In the genomic region with DNA sequence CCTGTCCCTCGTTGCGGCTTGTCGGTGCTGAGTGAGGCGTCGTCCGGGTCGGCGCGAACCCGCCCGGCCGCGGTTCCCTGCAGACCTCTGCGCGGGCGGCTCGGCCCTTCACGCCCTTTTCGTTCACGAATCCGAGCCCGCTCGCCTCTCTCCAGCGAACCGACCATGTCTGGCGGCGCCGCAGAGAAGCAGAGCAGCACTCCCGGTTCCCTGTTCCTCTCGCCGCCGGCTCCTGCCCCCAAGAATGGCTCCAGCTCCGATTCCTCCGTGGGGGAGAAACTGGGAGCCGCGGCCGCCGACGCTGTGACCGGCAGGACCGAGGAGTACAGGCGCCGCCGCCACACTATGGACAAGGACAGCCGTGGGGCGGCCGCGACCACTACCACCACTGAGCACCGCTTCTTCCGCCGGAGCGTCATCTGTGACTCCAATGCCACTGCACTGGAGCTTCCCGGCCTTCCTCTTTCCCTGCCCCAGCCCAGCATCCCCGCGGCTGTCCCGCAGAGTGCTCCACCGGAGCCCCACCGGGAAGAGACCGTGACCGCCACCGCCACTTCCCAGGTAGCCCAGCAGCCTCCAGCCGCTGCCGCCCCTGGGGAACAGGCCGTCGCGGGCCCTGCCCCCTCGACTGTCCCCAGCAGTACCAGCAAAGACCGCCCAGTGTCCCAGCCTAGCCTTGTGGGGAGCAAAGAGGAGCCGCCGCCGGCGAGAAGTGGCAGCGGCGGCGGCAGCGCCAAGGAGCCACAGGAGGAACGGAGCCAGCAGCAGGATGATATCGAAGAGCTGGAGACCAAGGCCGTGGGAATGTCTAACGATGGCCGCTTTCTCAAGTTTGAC, we compare ENCODE assay signal across 8 cellular contexts. TPM values are rescaled to one million over a fixed set of nuclear protein-coding genes. Genes with fewer than 3 reads are reported as not detected.
DNase-seq lines count a peak whose midpoint lies in the region; ATAC-seq and TF ChIP-seq lines count a peak whose summit lies in the region.

No MANE protein-coding gene starts in this region.

- no peak overlapping the region for H4K5ac ChIP-seq in IMR-90 (ENCODE audit: low read depth, low read length)

- peak overlapping the region; percentile 79 for H2BK5ac ChIP-seq in IMR-90 (ENCODE audit: low read depth, low read length, poor library complexity, severe bottlenecking)

- H3K23ac ChIP-seq in IMR-90 (ENCODE audit: low read depth, low read length) = peak overlapping the region; percentile 93

- no peaks in the 10 kb centered on the region for H3K27me3 Mint-ChIP-seq in mesothelial cell of epicardium (ENCODE audit: low read depth)

- H3K4me3 ChIP-seq in AG10803 (ENCODE audit: low read length) = peak overlapping the region; percentile 88
- peak overlapping the region; percentile 65 for H3K4me3 ChIP-seq in IMR-90 (ENCODE audit: insufficient read depth, low read depth, low read length)

- TSS peak; percentile 50 for BruUV-seq in IMR-90 (replicated peaks; lab: Mats Ljungman, UMichigan)

- no peak overlapping the region for H2BK120ac ChIP-seq in IMR-90 (ENCODE audit: low read depth, low read length)

- H2AK9ac ChIP-seq in IMR-90 (replicated peaks; ENCODE audit: low read depth, low read length, poor library complexity) = peak overlapping the region; percentile 87

- peak overlapping the region; percentile 72 for H3K27ac ChIP-seq in IMR-90 (ENCODE audit: insufficient read depth, low read length)

- ATAC-seq in IMR-90 (ENCODE audit: low read depth) (peak; percentile 0), GM19395 (IDR thresholded peaks at IDR 0.05; ENCODE audit: unreplicated experiment) (no peak)

- no peaks in the 10 kb centered on the region; the same call in 1 of the 2 replicates for H3K4me1 ChIP-seq in IMR-90 (ENCODE audit: control insufficient read depth, insufficient read depth, low read length)

- H3K27ac Mint-ChIP-seq in mesothelial cell of epicardium = peak overlapping the region; percentile 94

- TF ChIP-seq POLR2A in GM19193 (IDR thresholded peaks at IDR 0.05; ENCODE audit: extremely low read depth, insufficient read depth, insufficient read length) (peak; percentile 49), IMR-90 (IDR thresholded peaks at IDR 0.05; ENCODE audit: low read depth, low read length) (no peak)

- H4K91ac ChIP-seq in IMR-90 (ENCODE audit: insufficient read depth, low read depth, low read length) = no peak overlapping the region

- H3K4me1 Mint-ChIP-seq in mesothelial cell of epicardium = peaks cover 40% of the 10 kb centered on the region

- TF ChIP-seq CTCF in AG10803 (conservative IDR thresholded peaks at IDR 0.05; ENCODE audit: low read length) (0 out of 2 replicates have a peak, but pooled peaks have one; percentile 10), IMR-90 (conservative IDR thresholded peaks at IDR 0.05; ENCODE audit: low read depth, low read length) (no peak), mesothelial cell of epicardium (IDR thresholded peaks at IDR 0.05; ENCODE audit: unreplicated experiment) (no peak)

- in situ Hi-C loops in IMR-90 (cut with MboI; ENCODE audit: low sequenced_read_pairs) = loop anchor here (5.0 kb wide), 1 partner anchor 176 kb away; no protein-coding TSS in a partner anchor

- H3K14ac ChIP-seq in IMR-90 (replicated peaks; ENCODE audit: low read depth, low read length) = peak overlapping the region; percentile 74

- no peaks in the 10 kb centered on the region for H3K9me1 ChIP-seq in IMR-90 (ENCODE audit: insufficient read depth, low read length)

- no peak for TF ChIP-seq RAD21 in IMR-90 (IDR thresholded peaks at IDR 0.05; ENCODE audit: low read length)

- CTCF ChIA-PET in IMR-90 (lab: Yijun Ruan, JAX) = interaction anchor here (1.2 to 1.5 kb wide), 2 partner anchors 31 to 134 kb away, joined by 3 to 5 read pairs; no protein-coding TSS in a partner anchor

- DNase-seq in AG10803 (ENCODE audit: low read depth) = no peak
- no peak for DNase-seq in IMR-90
- DNase-seq in activated CD4-positive, alpha-beta T cell treated with anti-CD3 and anti-CD28 coated beads, Interleukin-2, amount 50 U/mL, for 24 hours (ENCODE audit: low read depth in 1 of 2, low spot score in 1 of 2) = peak; percentile 10 to 24
- peak; percentile 16 for DNase-seq in effector CD8-positive, alpha-beta T cell (lab: John Stamatoyannopoulos, UW)
- DNase-seq in mesothelial cell of epicardium (ENCODE audit: low spot score in 2 of 2, unreplicated experiment in 2 of 2) = peak; percentile 20 to 46
- peak; percentile 62 for DNase-seq in stimulated activated CD8-positive, alpha-beta memory T cell treated with anti-CD3 and anti-CD28 coated beads, Interleukin-4, amount 100 ng/mL, for 48 hours

- H3K9ac ChIP-seq in IMR-90 (ENCODE audit: low read depth, low read length) = peak overlapping the region; percentile 81

- H3K36me3 ChIP-seq in IMR-90 (ENCODE audit: control insufficient read depth, insufficient read depth, low read length) = no peaks in the 10 kb centered on the region

- no peak overlapping the region for H2BK20ac ChIP-seq in IMR-90 (ENCODE audit: low read depth, low read length)

- peaks cover 0 to 19% of the 10 kb centered on the region in 2 experiments; a peak in 2 of 4 replicates for H3K79me1 ChIP-seq in IMR-90 (ENCODE audit: low read depth in 1 of 2, low read length in 2 of 2)

- POLR2A ChIA-PET in IMR-90 (lab: Charles Lee; ENCODE audit: unreplicated experiment) = no interaction called here

- peaks cover 2% of the 10 kb centered on the region for H3K36me3 Mint-ChIP-seq in mesothelial cell of epicardium

- 0% methylated on average over 54 of the region's 81 CpGs; no CpG with 5 or more reads in 1 of the 2 experiments for WGBS in IMR-90 (ENCODE audit: extremely low coverage in 2 of 2, insufficient read length in 1 of 2), 2 experiments

- peak overlapping the region; percentile 41 for H3K4ac ChIP-seq in IMR-90 (ENCODE audit: low read depth, low read length)

- H3K18ac ChIP-seq in IMR-90 (ENCODE audit: low read depth, low read length) = no peak overlapping the region

- intact Hi-C loops in IMR-90 (cut with micrococcal nuclease) = loop anchor here (5.0 kb wide), 2 partner anchors 121 to 829 kb away; no protein-coding TSS in a partner anchor

- no peak overlapping the region for H2BK15ac ChIP-seq in IMR-90 (ENCODE audit: low read depth, low read length)

- H3K4me2 ChIP-seq in IMR-90 (ENCODE audit: low read depth, low read length) = peak overlapping the region; percentile 96

- H3K4me3 Mint-ChIP-seq in mesothelial cell of epicardium = peak overlapping the region; percentile 95

- no peak overlapping the region for H4K8ac ChIP-seq in IMR-90 (ENCODE audit: low read depth in 2 of 2, low read length in 2 of 2)

- no peaks in the 10 kb centered on the region for H3K9me3 ChIP-seq in IMR-90 (ENCODE audit: control insufficient read depth, insufficient read depth, low read length)

- peaks cover 45% of the 10 kb centered on the region for H4K20me1 ChIP-seq in IMR-90 (ENCODE audit: insufficient read depth, low read length)

- H2AK5ac ChIP-seq in IMR-90 (ENCODE audit: low read depth, low read length) = no peak overlapping the region; the same call in 1 of the 2 replicates

- no peaks in the 10 kb centered on the region for H3K27me3 ChIP-seq in IMR-90 (ENCODE audit: control insufficient read depth, insufficient read depth, low read length)

- no peaks in the 10 kb centered on the region for H3K9me3 Mint-ChIP-seq in mesothelial cell of epicardium

- peak overlapping the region; percentile 19; the same call in 1 of the 2 replicates for H3K56ac ChIP-seq in IMR-90 (ENCODE audit: extremely low read depth, insufficient read depth, low read length)

- H2AFZ ChIP-seq in IMR-90 (replicated peaks; ENCODE audit: low read length, poor library complexity) = peak overlapping the region; percentile 83

- dilution Hi-C loops in IMR-90 (cut with HindIII; ENCODE audit: low sequenced_read_pairs, unreplicated experiment) = no loop called here

TF ChIP-seq in IMR-90, 13 proteins besides CTCF, POLR2A, EP300 and RAD21:
- TF ChIP-seq CEBPB (IDR thresholded peaks at IDR 0.05; ENCODE audit: low read depth, low read length) (no peak), MAZ (IDR thresholded peaks at IDR 0.05; ENCODE audit: borderline replicate concordance, low read depth, low read length) (no peak), RFX5 (IDR thresholded peaks at IDR 0.05; ENCODE audit: low read depth, low read length) (no peak), NFE2L2 (IDR thresholded peaks at IDR 0.05; ENCODE audit: low read depth, low read length) (no peak), FOS (IDR thresholded peaks at IDR 0.05; ENCODE audit: low read depth, low read length) (no peak), BHLHE40 (IDR thresholded peaks at IDR 0.05; ENCODE audit: low read depth, low read length) (no peak), MAFK (IDR thresholded peaks at IDR 0.05; ENCODE audit: low read depth, low read length) (no peak), MXI1 (IDR thresholded peaks at IDR 0.05; ENCODE audit: borderline replicate concordance, low read depth, low read length) (no peak; the same call in 1 of the 2 replicates), SMC3 (IDR thresholded peaks at IDR 0.05; ENCODE audit: low read depth, low read length) (no peak), RCOR1 (IDR thresholded peaks at IDR 0.05; ENCODE audit: insufficient replicate concordance, low read length) (no peak)
- TF ChIP-seq, protein P1, sequence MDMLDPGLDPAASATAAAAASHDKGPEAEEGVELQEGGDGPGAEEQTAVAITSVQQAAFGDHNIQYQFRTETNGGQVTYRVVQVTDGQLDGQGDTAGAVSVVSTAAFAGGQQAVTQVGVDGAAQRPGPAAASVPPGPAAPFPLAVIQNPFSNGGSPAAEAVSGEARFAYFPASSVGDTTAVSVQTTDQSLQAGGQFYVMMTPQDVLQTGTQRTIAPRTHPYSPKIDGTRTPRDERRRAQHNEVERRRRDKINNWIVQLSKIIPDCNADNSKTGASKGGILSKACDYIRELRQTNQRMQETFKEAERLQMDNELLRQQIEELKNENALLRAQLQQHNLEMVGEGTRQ (IDR thresholded peaks at IDR 0.05; ENCODE audit: low read depth, low read length) = no peak

RNA-seq across cellular contexts. Expression of a gene that starts 1.2 kb away (rescaled TPM):
- total RNA-seq in IMR-90 (2012; rRNA removed) (38.3 and 42.8 TPM in 2 replicates), mesothelial cell of epicardium (131 to 150 TPM (median 146 TPM) in 3 replicates)
- polyA plus RNA-seq in IMR-90 (2012; rRNA removed) = 28.3 and 36.9 TPM in 2 replicates
- 12.2 and 22.4 TPM in 2 replicates for polyA plus RNA-seq in IMR-90 (2012; cell fraction: cytosol; rRNA removed)
- polyA plus RNA-seq in IMR-90 (2012; cell fraction: nucleus; rRNA removed; ENCODE audit: low replicate concordance) = 45.1 and 55.1 TPM in 2 replicates

Comparison
In these comparisons a context has a peak if more than half of its experiments do, and no peak if none do; other contexts are left out.
1. DNase-seq: peak in activated CD4-positive, alpha-beta T cell treated with anti-CD3 and anti-CD28 coated beads, Interleukin-2, amount 50 U/mL, for 24 hours (2 of 2), effector CD8-positive, alpha-beta T cell (single experiment), mesothelial cell of epicardium (2 of 2) and stimulated activated CD8-positive, alpha-beta memory T cell treated with anti-CD3 and anti-CD28 coated beads, Interleukin-4, amount 100 ng/mL, for 48 hours (single experiment); none in AG10803 (single experiment) and IMR-90 (single experiment).